16 cellular contexts compared by ENCODE assay signal in the genomic region with DNA sequence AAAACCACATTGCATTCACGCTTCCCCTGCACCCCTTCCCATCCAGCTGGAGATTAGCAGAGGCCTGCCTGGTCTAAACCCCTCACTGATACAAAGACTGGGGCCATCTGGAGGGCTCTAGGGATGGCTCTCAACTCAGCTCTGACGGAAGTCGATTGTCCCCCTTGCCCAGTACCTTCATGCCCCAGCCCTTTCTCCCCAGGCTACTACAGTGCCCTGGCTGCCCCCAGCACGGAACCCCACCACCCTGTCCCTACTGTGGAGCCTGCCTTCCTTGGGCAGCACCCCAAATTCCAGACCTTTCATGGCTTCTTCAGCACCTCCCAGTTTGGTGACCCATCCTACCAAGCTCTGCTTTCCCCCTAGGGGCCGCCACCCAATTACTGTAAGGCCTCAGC. TPM values are rescaled to one million over a fixed set of nuclear protein-coding genes. Genes with fewer than 3 reads are reported as not detected.
DNase-seq lines count a peak whose midpoint lies in the region; ATAC-seq and TF ChIP-seq lines count a peak whose summit lies in the region.
"Had no signal": no experiment of that assay in that cellular context is flagged by ENCODE, and none has a peak within 500 bp of the region (broad histone marks: within the 10 kb centered on the region; RNA-seq: fewer than 3 reads in every experiment).

No MANE protein-coding gene starts in this region.

- H3K9me3 ChIP-seq in CD4-positive, CD25-positive, alpha-beta regulatory T cell (ENCODE audit: control insufficient read depth in 2 of 2, low read length in 2 of 2) = no peaks in the 10 kb centered on the region
- H3K9me3 ChIP-seq in H9 (ENCODE audit: control insufficient read depth, low read depth, low read length) = no peaks in the 10 kb centered on the region
- H3K9me3 ChIP-seq in endodermal cell (ENCODE audit: control insufficient read depth, low read length) = no peaks in the 10 kb centered on the region
- H3K9me3 ChIP-seq in neuronal stem cell (replicated peaks in 1 of 2; ENCODE audit: control insufficient read depth in 2 of 2, insufficient read depth in 1 of 2, low read depth in 1 of 2, low read length in 2 of 2) = no peaks in the 10 kb centered on the region

- H3K4ac ChIP-seq in H9 (ENCODE audit: low read depth, low read length) (no peak overlapping the region; the same call in 1 of the 2 replicates), neuronal stem cell (ENCODE audit: low read length) (no peak overlapping the region)

- peak overlapping the region; percentile 52 to 78 (median 65) for H3K27ac Mint-ChIP-seq in CD4-positive, CD25-positive, alpha-beta regulatory T cell
- H3K27ac Mint-ChIP-seq in H9 = peak overlapping the region in 1 of 3 experiments; percentile 84; a peak in 1 of 7 replicates
- H3K27ac Mint-ChIP-seq in endodermal cell = no peak overlapping the region

- H3K27ac ChIP-seq in CD4-positive, CD25-positive, alpha-beta regulatory T cell (ENCODE audit: insufficient read depth, low read length, poor library complexity, severe bottlenecking) = no peak overlapping the region
- H3K27ac ChIP-seq in H9 (ENCODE audit: insufficient read length, low read depth, low read length) = no peak overlapping the region
- no peak overlapping the region for H3K27ac ChIP-seq in endodermal cell (ENCODE audit: low read depth, low read length)
- H3K27ac ChIP-seq in neuronal stem cell (replicated peaks; ENCODE audit: low read length) = no peak overlapping the region

- H3K4me2 ChIP-seq in H9 (ENCODE audit: insufficient read depth, insufficient read length, low read length) (no peak overlapping the region), neuronal stem cell (ENCODE audit: insufficient read depth, low read length, poor library complexity, severe bottlenecking) (no peak overlapping the region)

- no peak overlapping the region for H2BK20ac ChIP-seq in H9 (ENCODE audit: low read depth, low read length, poor library complexity, severe bottlenecking)

- no peaks in the 10 kb centered on the region for H3K36me3 Mint-ChIP-seq in CD4-positive, CD25-positive, alpha-beta regulatory T cell
- H3K36me3 Mint-ChIP-seq in H9 (ENCODE audit: insufficient read depth in 1 of 3, low read depth in 3 of 3) (no peaks in the 10 kb centered on the region; a peak in 1 of 7 replicates), endodermal cell (ENCODE audit: low read depth) (no peaks in the 10 kb centered on the region)
- H3K36me3 Mint-ChIP-seq: CD4-positive, alpha-beta memory T cell had no signal

- TF ChIP-seq CTCF in H9 (conservative IDR thresholded peaks at IDR 0.05) (peak; percentile 16; the same call in 1 of the 3 replicates), endodermal cell (conservative IDR thresholded peaks at IDR 0.05) (peak; percentile 48)

- WGBS in H9 (ENCODE audit: extremely low coverage, insufficient read length, low lambda C conversion rate) = no CpG with 5 or more reads among the region's 5 CpGs
- 90% methylated on average over 5 of the region's 5 CpGs; no CpG with 5 or more reads in 1 of the 2 experiments for whole genome bisulfite sequencing in endodermal cell (ENCODE audit: insufficient coverage in 1 of 2, insufficient read length in 1 of 2), 2 experiments
- WGBS in neuronal stem cell (ENCODE audit: extremely low coverage in 2 of 2, insufficient read length in 2 of 2, insufficient replicate concordance in 1 of 2), 2 donors = no CpG with 5 or more reads among the region's 5 CpGs

- H3K4me1 ChIP-seq in CD4-positive, CD25-positive, alpha-beta regulatory T cell (ENCODE audit: control insufficient read depth, insufficient read depth, low read length, poor library complexity, severe bottlenecking) = peaks cover 32% of the 10 kb centered on the region
- peaks cover 4% of the 10 kb centered on the region; the same call in 1 of the 2 replicates for H3K4me1 ChIP-seq in H9 (ENCODE audit: insufficient read depth, low read length)
- H3K4me1 ChIP-seq in endodermal cell (ENCODE audit: control insufficient read depth, insufficient read depth, low read length) = peaks cover 7% of the 10 kb centered on the region
- peaks cover 10 to 12% of the 10 kb centered on the region in 2 donors for H3K4me1 ChIP-seq in neuronal stem cell (ENCODE audit: control insufficient read depth in 2 of 2, insufficient read depth in 1 of 2, low read depth in 1 of 2, low read length in 2 of 2)

- no peaks in the 10 kb centered on the region for H3K23me2 ChIP-seq in H9 (ENCODE audit: insufficient read length, low read depth, low read length, poor library complexity, severe bottlenecking)

- H3K23ac ChIP-seq in H9 (ENCODE audit: insufficient read length, low read depth, low read length) (no peak overlapping the region), neuronal stem cell (ENCODE audit: low read depth, low read length, poor library complexity) (no peak overlapping the region)

- H2AFZ ChIP-seq in H9 (ENCODE audit: low read length) = no peak overlapping the region
- no peak overlapping the region for H2AFZ ChIP-seq in neuronal stem cell (ENCODE audit: low read length)

- H2BK5ac ChIP-seq in H9 (ENCODE audit: insufficient read length, low read length) (no peak overlapping the region), neuronal stem cell (ENCODE audit: low read length) (no peak overlapping the region)

- no peaks in the 10 kb centered on the region for H3K79me2 ChIP-seq in H9 (ENCODE audit: insufficient read depth, low read length)

- H4K8ac ChIP-seq in H9 (replicated peaks; ENCODE audit: insufficient read length, low read depth, low read length) (no peak overlapping the region), neuronal stem cell (ENCODE audit: low read depth, low read length) (no peak overlapping the region)

- no peaks in the 10 kb centered on the region for H3K27me3 ChIP-seq in CD4-positive, CD25-positive, alpha-beta regulatory T cell (ENCODE audit: control insufficient read depth, insufficient read depth, low read length)
- H3K27me3 ChIP-seq in H9 (ENCODE audit: insufficient read depth, low read length) (no peaks in the 10 kb centered on the region), endodermal cell (ENCODE audit: control insufficient read depth, insufficient read depth, low read length, poor library complexity, severe bottlenecking) (no peaks in the 10 kb centered on the region), neuronal stem cell (ENCODE audit: control insufficient read depth in 3 of 3, insufficient read depth in 3 of 3, low read depth in 1 of 3, low read length in 3 of 3) (no peaks in the 10 kb centered on the region)

- no peaks in the 10 kb centered on the region for H4K20me1 ChIP-seq in H9 (ENCODE audit: control insufficient read depth, insufficient read depth, insufficient read length)

- H3K56ac ChIP-seq in H9 (ENCODE audit: insufficient read length, low read depth, low read length) = no peak overlapping the region

- H3K79me1 ChIP-seq in H9 (ENCODE audit: insufficient read depth, low read depth, low read length, poor library complexity, severe bottlenecking) (no peaks in the 10 kb centered on the region), neuronal stem cell (ENCODE audit: low read depth, low read length) (no peaks in the 10 kb centered on the region)

- H4K91ac ChIP-seq in H9 (ENCODE audit: insufficient read length, low read depth, low read length) = no peak overlapping the region
- H4K91ac ChIP-seq in neuronal stem cell (ENCODE audit: low read depth, low read length, poor library complexity) = no peak overlapping the region

- no peak overlapping the region for H3K14ac ChIP-seq in H9 (ENCODE audit: insufficient read depth, low read length)
- no peak overlapping the region for H3K14ac ChIP-seq in neuronal stem cell (ENCODE audit: low read length)

- peak overlapping the region in 1 of 4 donors; percentile 57 for H3K4me3 Mint-ChIP-seq in CD4-positive, CD25-positive, alpha-beta regulatory T cell
- H3K4me3 Mint-ChIP-seq in H9 (no peak overlapping the region), endodermal cell (no peak overlapping the region)
- H3K4me3 Mint-ChIP-seq: CD4-positive, alpha-beta memory T cell had no signal

- H3K18ac ChIP-seq in H9 (ENCODE audit: insufficient read length, low read depth, low read length) (no peak overlapping the region), neuronal stem cell (ENCODE audit: low read length) (peak overlapping the region; percentile 22)

- H2BK12ac ChIP-seq in H9 (ENCODE audit: insufficient read length, low read depth, low read length) (no peak overlapping the region), neuronal stem cell (ENCODE audit: low read length) (no peak overlapping the region)

- no peak overlapping the region for H2BK120ac ChIP-seq in H9 (ENCODE audit: low read depth, low read length, poor library complexity, severe bottlenecking)
- H2BK120ac ChIP-seq in neuronal stem cell (ENCODE audit: low read depth, low read length) = no peak overlapping the region

- H2BK15ac ChIP-seq in H9 (ENCODE audit: low read depth, low read length) (no peak overlapping the region), neuronal stem cell (ENCODE audit: low read length) (no peak overlapping the region)

- no peaks in the 10 kb centered on the region for H3K36me3 ChIP-seq in CD4-positive, CD25-positive, alpha-beta regulatory T cell (ENCODE audit: control insufficient read depth, insufficient read depth, low read length)
- H3K36me3 ChIP-seq in endodermal cell (ENCODE audit: control insufficient read depth, insufficient read depth, low read length) (no peaks in the 10 kb centered on the region), neuronal stem cell (replicated peaks in 1 of 2; ENCODE audit: control insufficient read depth in 2 of 2, insufficient read depth in 2 of 2, low read length in 2 of 2) (no peaks in the 10 kb centered on the region)

- no peak overlapping the region for H3K4me3 ChIP-seq in CD4-positive, CD25-positive, alpha-beta regulatory T cell (ENCODE audit: low read depth, low read length)
- H3K4me3 ChIP-seq in endodermal cell (ENCODE audit: low read length) (no peak overlapping the region), neuronal stem cell (ENCODE audit: low read length in 2 of 2) (no peak overlapping the region)

- H3K9ac ChIP-seq in H9 (ENCODE audit: extremely low read depth, insufficient read length, low read length) = no peak overlapping the region
- H3K9ac ChIP-seq in endodermal cell (ENCODE audit: extremely low read depth, low read length, poor library complexity, severe bottlenecking) = no peak overlapping the region
- no peak overlapping the region for H3K9ac ChIP-seq in neuronal stem cell (ENCODE audit: low read depth, low read length, poor library complexity)

- no peak overlapping the region for H4K5ac ChIP-seq in H9 (ENCODE audit: insufficient read length, low read depth, low read length)

- DNase-seq in CD4-positive, CD25-positive, alpha-beta regulatory T cell = no peak
- DNase-seq in H9 (no peak), endodermal cell (no peak), neuronal stem cell (ENCODE audit: low spot score) (no peak), NCI-H1694 (lab: John Stamatoyannopoulos, UW) (no peak)
- DNase-seq: CD4-positive, alpha-beta memory T cell; DMS79; NCI-H1105; NCI-H1694 treated with DMSO at 0.1 percent for 48 hours; NCI-H345; NCI-H526; NK-92 treated with Interleukin-12 subunit alpha and Interleukin-12 subunit beta, amount 100 ng/mL, for 24 hours; SHP77 had no signal

- H3K27me3 Mint-ChIP-seq in CD4-positive, CD25-positive, alpha-beta regulatory T cell = no peaks in the 10 kb centered on the region
- H3K27me3 Mint-ChIP-seq in H9 (ENCODE audit: low read depth) (peaks cover 5% of the 10 kb centered on the region; the same call in 1 of the 2 replicates), endodermal cell (ENCODE audit: insufficient read depth) (no peaks in the 10 kb centered on the region)
- H3K27me3 Mint-ChIP-seq: CD4-positive, alpha-beta memory T cell had no signal

- H3K9me3 Mint-ChIP-seq in CD4-positive, CD25-positive, alpha-beta regulatory T cell = no peaks in the 10 kb centered on the region
- H3K9me3 Mint-ChIP-seq in H9 (no peaks in the 10 kb centered on the region), endodermal cell (no peaks in the 10 kb centered on the region)
- H3K9me3 Mint-ChIP-seq: CD4-positive, alpha-beta memory T cell had no signal

- ATAC-seq in CD4-positive, CD25-positive, alpha-beta regulatory T cell (ENCODE audit: low read depth in 2 of 2) = no peak
- ATAC-seq in GM21717 (IDR thresholded peaks at IDR 0.05; ENCODE audit: unreplicated experiment) (no peak), HG03520 (IDR thresholded peaks at IDR 0.05; ENCODE audit: unreplicated experiment) (no peak)
- ATAC-seq: HCT116 had no signal

- no peak overlapping the region for H2AK5ac ChIP-seq in H9 (ENCODE audit: insufficient read length, low read length)
- H2AK5ac ChIP-seq in neuronal stem cell (ENCODE audit: low read depth, low read length) = peak overlapping the region; percentile 53

- no peak overlapping the region for H3T11ph ChIP-seq in H9 (ENCODE audit: low read length)

- peaks cover 15 to 66% (median 37%) of the 10 kb centered on the region in 4 donors for H3K4me1 Mint-ChIP-seq in CD4-positive, CD25-positive, alpha-beta regulatory T cell
- peaks cover 20 to 32% of the 10 kb centered on the region in 2 experiments for H3K4me1 Mint-ChIP-seq in H9
- peaks cover 14% of the 10 kb centered on the region for H3K4me1 Mint-ChIP-seq in endodermal cell

RNA-seq across cellular contexts. Expression of a gene that starts 25.6 kb away (rescaled TPM):
- total RNA-seq in CD4-positive, CD25-positive, alpha-beta regulatory T cell = 200 TPM
- 100 to 1,000 TPM in 2 of 4 donors, 10 to 100 TPM in 2; 78.5 to 116 (median 105) TPM for polyA plus RNA-seq in CD4-positive, CD25-positive, alpha-beta regulatory T cell
- total RNA-seq in H9 (2021) = 95.0 and 109 TPM in 2 replicates
- total RNA-seq in endodermal cell = 10 to 100 TPM; 99.4 to 99.6 TPM
- 215 TPM for polyA plus RNA-seq in endodermal cell (2013, experiment 1 of 2)
- 172 TPM for polyA plus RNA-seq in endodermal cell (2013, experiment 2 of 2)
- 270 TPM for polyA plus RNA-seq in neuronal stem cell (2013, experiment 1 of 2)
- 294 TPM for polyA plus RNA-seq in neuronal stem cell (2013, experiment 2 of 2)
